ENCODE assay signal across 26 cellular contexts in genomic region chr6:11793277-11793676, GRCh38.
"Had no signal": no experiment of that assay in that cellular context is flagged by ENCODE, and none has a peak within 500 bp of the region (broad histone marks: within the 10 kb centered on the region; RNA-seq: fewer than 3 reads in every experiment).

No MANE protein-coding gene starts in this region.

- H3K27ac Mint-ChIP-seq: activated CD8-positive, alpha-beta memory T cell treated with anti-CD3 and anti-CD28 coated beads, Interleukin-2, amount 10 ng/mL, durations not matched to agents 7 days and 5 days; activated T-cell treated with anti-CD3 and anti-CD28 coated beads, Interleukin-2, amount 50 U/mL, for 24 hours; activated T-helper 1 cell treated with anti-CD3 and anti-CD28 coated beads, Interleukin-12 subunit alpha, Interleukin-12 subunit beta, Interleukin-2, Interleukin-4 antibody, amounts not matched to agents 30 ng/mL and 10 ng/mL and 1 ng/mL, durations not matched to agents 14 hours and 24 hours and 36 hours; brain; T-helper 2 cell treated with Interferon-gamma antibody and Interleukin-4, amounts not matched to agents 5 μg/mL and 100 μg/mL, for 36 hours had no signal

- H3K4me3 Mint-ChIP-seq: activated CD8-positive, alpha-beta memory T cell treated with anti-CD3 and anti-CD28 coated beads, Interleukin-2, amount 10 ng/mL, durations not matched to agents 7 days and 5 days; activated T-cell treated with anti-CD3 and anti-CD28 coated beads, Interleukin-2, amount 50 U/mL, for 24 hours; activated T-helper 1 cell treated with anti-CD3 and anti-CD28 coated beads, Interleukin-12 subunit alpha, Interleukin-12 subunit beta, Interleukin-2, Interleukin-4 antibody, amounts not matched to agents 30 ng/mL and 10 ng/mL and 1 ng/mL, durations not matched to agents 14 hours and 24 hours and 36 hours; brain; central memory CD8-positive, alpha-beta T cell; T-helper 2 cell treated with Interferon-gamma antibody and Interleukin-4, amounts not matched to agents 5 μg/mL and 100 μg/mL, for 36 hours; WTC11 had no signal

- H3K4me1 Mint-ChIP-seq: activated CD8-positive, alpha-beta memory T cell treated with anti-CD3 and anti-CD28 coated beads, Interleukin-2, amount 10 ng/mL, durations not matched to agents 7 days and 5 days; brain; central memory CD8-positive, alpha-beta T cell had no signal

- ATAC-seq: activated CD8-positive, alpha-beta memory T cell treated with anti-CD3 and anti-CD28 coated beads, Interleukin-2, amount 10 ng/mL, durations not matched to agents 7 days and 5 days; activated naive CD4-positive, alpha-beta T cell treated with anti-CD3 and anti-CD28 coated beads, Interleukin-2, amount 50 U/mL, for 72 hours; SK-N-SH treated with all-trans-retinoic acid at 6 μM for 48 hours; WTC11 had no signal

- H3K4me3 ChIP-seq: SJSA1 had no signal

- DNase-seq: activated CD4-positive, alpha-beta T cell treated with anti-CD3 and anti-CD28 coated beads for 48 hours; activated CD4-positive, alpha-beta T cell treated with anti-CD3 and anti-CD28 coated beads, Interleukin-2, amount 50 U/mL, for 4 hours; activated CD4-positive, CD25-positive, alpha-beta regulatory T cell treated with anti-CD3 and anti-CD28 coated beads, Interleukin-2, amount 50 U/mL, for 72 hours; activated CD8-positive, alpha-beta memory T cell treated with anti-CD3 and anti-CD28 coated beads, Interleukin-2, amount 10 ng/mL, durations not matched to agents 7 days and 5 days; activated effector memory CD4-positive, alpha-beta T cell treated with anti-CD3 and anti-CD28 coated beads, Interleukin-2, amount 50 U/mL, for 16 hours; activated naive CD4-positive, alpha-beta T cell treated with Interleukin-2 at 50 U/mL for 16 hours; activated T-cell treated with anti-CD3 and anti-CD28 coated beads, Interleukin-2, amount 50 U/mL, for 24 hours; amygdala; Kasumi-1; NCI-H146; NCI-H187 treated with DMSO at 0.1 percent for 48 hours; NCI-H2171; NCI-H226; NCI-H526 treated with DMSO at 0.1 percent for 48 hours; NCI-H82; NK-92 treated with Interleukin-12 subunit alpha and Interleukin-12 subunit beta, amount 100 ng/mL, for 24 hours; SHP77; SW 1271 had no signal

- H3K36me3 ChIP-seq: SJSA1 had no signal

- H3K27ac ChIP-seq: SJSA1 had no signal

- H3K27me3 Mint-ChIP-seq: brain; central memory CD8-positive, alpha-beta T cell had no signal
